In the genomic region with DNA sequence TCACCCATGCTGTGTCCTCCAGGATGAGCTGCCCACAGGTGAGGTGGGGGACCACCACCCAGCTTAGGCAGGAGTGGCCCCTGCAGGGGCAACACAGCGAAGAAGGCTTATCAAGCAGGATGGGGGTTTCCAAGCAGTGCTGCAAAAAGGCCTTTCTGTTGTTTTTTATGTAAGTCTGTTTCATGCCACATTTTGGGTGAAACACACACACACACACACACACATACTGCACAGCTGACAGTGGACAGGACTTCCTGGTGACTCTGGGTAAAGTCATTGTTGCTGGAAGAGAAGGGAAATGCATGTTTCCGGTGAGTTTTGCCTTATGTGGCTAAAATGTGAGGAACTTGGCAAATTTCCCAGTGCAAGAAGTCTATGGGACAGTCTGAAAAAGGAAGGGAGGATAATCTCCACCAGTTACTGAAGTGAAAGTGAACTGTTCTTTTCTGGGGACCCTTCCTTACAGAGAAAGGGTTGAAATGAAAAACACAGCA, we compare ENCODE assay signal across 8 cellular contexts.
DNase-seq lines count a peak whose midpoint lies in the region; ATAC-seq, FAIRE-seq and TF ChIP-seq lines count a peak whose summit lies in the region.

No MANE protein-coding gene starts in this region.

- peak; percentile 57 for DNase-seq in AG08396 (ENCODE audit: low spot score)
- peak; percentile 59 for DNase-seq in NAMALWA (ENCODE audit: low spot score)
- DNase-seq in GM12878 (ENCODE audit: low read depth, low spot score) = peak; percentile 84
- peak; percentile 86 for DNase-seq in iris pigment epithelial cell (ENCODE audit: low read depth)
- DNase-seq in GM10248 (ENCODE audit: extremely low spot score) = no peak

- peak; percentile 52 to 63; a peak in 2 of 4 replicates for TF ChIP-seq EP300 in GM12878 (IDR thresholded peaks at IDR 0.05; ENCODE audit: borderline replicate concordance in 1 of 2, control insufficient read depth in 1 of 2, low read depth in 2 of 2, low read length in 2 of 2)

- no peaks in the 10 kb centered on the region for H3K36me3 ChIP-seq in GM12878 (ENCODE audit: control insufficient read depth in 2 of 2, insufficient read depth in 2 of 2, low read length in 1 of 2)
- no peaks in the 10 kb centered on the region for H3K36me3 ChIP-seq in subcutaneous abdominal adipose tissue (ENCODE audit: control insufficient read depth in 5 of 5, insufficient read depth in 5 of 5, low read length in 5 of 5)

- H3K9me3 ChIP-seq in GM12878 (replicated peaks; ENCODE audit: control insufficient read depth, insufficient read depth, low read length) (no peaks in the 10 kb centered on the region; the same call in 2 of the 3 replicates), subcutaneous abdominal adipose tissue (ENCODE audit: control insufficient read depth in 5 of 5, low read length in 5 of 5) (peaks cover 0 to 6% (median 4%) of the 10 kb centered on the region in 5 donors)

- H3K4me1 ChIP-seq in GM12878 (ENCODE audit: control insufficient read depth, insufficient read depth, low read length) (peaks cover 16% of the 10 kb centered on the region), subcutaneous abdominal adipose tissue (ENCODE audit: control insufficient read depth in 5 of 5, insufficient read depth in 5 of 5, low read length in 5 of 5) (peaks cover 0 to 23% (median 9%) of the 10 kb centered on the region in 5 donors)

- H3K27ac ChIP-seq in GM12878 (ENCODE audit: control insufficient read depth, insufficient read depth) = peak overlapping the region; percentile 99
- peak overlapping the region; percentile 52 for H3K27ac ChIP-seq in subcutaneous abdominal adipose tissue (ENCODE audit: low read depth, low read length)

- intact Hi-C loops in GM12878 (cut with micrococcal nuclease; ENCODE audit: unreplicated experiment) = no loop called here

- no peaks in the 10 kb centered on the region for H4K20me1 ChIP-seq in GM12878 (ENCODE audit: control insufficient read depth, insufficient read depth)

- no peak overlapping the region for H3K4me3 ChIP-seq in GM12878
- H3K4me3 ChIP-seq in subcutaneous abdominal adipose tissue (ENCODE audit: low read depth in 1 of 5, low read length in 5 of 5) = no peak overlapping the region

- no peak for FAIRE-seq in GM12878 (lab: Jason Lieb, UNC)

- TF ChIP-seq POLR2A in GM12878 (IDR thresholded peaks at IDR 0.05; ENCODE audit: low read depth, low read length) (no peak), GM18505 (IDR thresholded peaks at IDR 0.05; ENCODE audit: borderline replicate concordance, extremely low read depth, insufficient read depth, insufficient read length) (no peak)

- TF ChIP-seq RAD21 in GM12878 (IDR thresholded peaks at IDR 0.05; ENCODE audit: insufficient read depth, low read depth, low read length) = peak; percentile 28

- no TSS peak for BruUV-seq in GM12878 (replicated peaks; lab: Mats Ljungman, UMichigan)

- in situ Hi-C loops in GM12878 (cut with MboI) = no loop called here

- WGBS in GM12878 (ENCODE audit: insufficient coverage, insufficient replicate concordance, low lambda C conversion rate, missing lambda C conversion rate) = 18% methylated on average over 2 of the region's 2 CpGs

- RAD21 ChIA-PET in GM12878 (lab: Charles Lee; ENCODE audit: unreplicated experiment) = interaction anchor here (1.2 to 14.9 kb wide), 11 partner anchors 11 to 181 kb away, joined by 5 to 419 read pairs (median 92); no protein-coding TSS in a partner anchor

- POLR2A ChIA-PET in GM12878 (lab: Charles Lee) = interaction anchor here (0.5 to 16.9 kb wide), 9 partner anchors 11 to 231 kb away, joined by 3 to 445 read pairs (median 7); no protein-coding TSS in a partner anchor
- POLR2A ChIA-PET in GM10248 (lab: Yijun Ruan, JAX) = no interaction called here

- no peaks in the 10 kb centered on the region for H3K27me3 ChIP-seq in GM12878 (replicated peaks in 1 of 2; ENCODE audit: control insufficient read depth in 2 of 2, insufficient read depth in 2 of 2, low read length in 1 of 2)
- H3K27me3 ChIP-seq in subcutaneous abdominal adipose tissue (ENCODE audit: control insufficient read depth in 5 of 5, insufficient read depth in 4 of 5, low read length in 5 of 5) = no peaks in the 10 kb centered on the region

- ATAC-seq in GM18868 (IDR thresholded peaks at IDR 0.05; ENCODE audit: unreplicated experiment) (peak; percentile 41), GM12878 (peak; percentile 15), GM18505 (IDR thresholded peaks at IDR 0.05; ENCODE audit: unreplicated experiment) (no peak)

- TF ChIP-seq CTCF in GM12878 (IDR thresholded peaks at IDR 0.05 in 2 of 3, conservative IDR thresholded peaks at IDR 0.05 in 1 of 3; ENCODE audit: control insufficient read depth in 2 of 3, extremely low read depth in 1 of 3, insufficient read depth in 1 of 3, low read depth in 3 of 3, low read length in 3 of 3) (no peak), GM10248 (IDR thresholded peaks at IDR 0.05; ENCODE audit: control extremely low read depth, extremely low read depth, low read depth, missing control alignments) (no peak)

- H2AFZ ChIP-seq in GM12878 (ENCODE audit: control insufficient read depth, low read depth, low read length) = no peak overlapping the region

- H3K9ac ChIP-seq in GM12878 (ENCODE audit: control insufficient read depth, insufficient read depth, low read length) (peak overlapping the region; percentile 16; the same call in 1 of the 2 replicates), subcutaneous abdominal adipose tissue (ENCODE audit: low read length in 5 of 5) (no peak overlapping the region)

- H3K79me2 ChIP-seq in GM12878 (ENCODE audit: control insufficient read depth, insufficient read depth, low read length) = peaks cover 41% of the 10 kb centered on the region

- CTCF ChIA-PET in GM12878 (lab: Yijun Ruan, JAX) (interaction anchor here (0.9 to 13.5 kb wide), 6 partner anchors 25 to 89 kb away, joined by 3 to 166 read pairs (median 22); no protein-coding TSS in a partner anchor), GM10248 (lab: Yijun Ruan, JAX) (interaction anchor here (1.2 to 2.7 kb wide), 2 partner anchors 11 to 89 kb away, joined by 4 to 8 read pairs; no protein-coding TSS in a partner anchor)

- SMC1A ChIA-PET in GM12878 (lab: Charles Lee; ENCODE audit: uncharacterized antibody, unreplicated experiment) = interaction anchor here (0.6 to 17.5 kb wide), 11 partner anchors 11 to 180 kb away, joined by 3 to 411 read pairs (median 138); no protein-coding TSS in a partner anchor

- peak overlapping the region; percentile 86 for H3K4me2 ChIP-seq in GM12878 (ENCODE audit: control insufficient read depth, insufficient read depth)

TF ChIP-seq in GM12878, 131 proteins besides CTCF, POLR2A, EP300 and RAD21 (continues in another document):
- TF ChIP-seq, protein P1, sequence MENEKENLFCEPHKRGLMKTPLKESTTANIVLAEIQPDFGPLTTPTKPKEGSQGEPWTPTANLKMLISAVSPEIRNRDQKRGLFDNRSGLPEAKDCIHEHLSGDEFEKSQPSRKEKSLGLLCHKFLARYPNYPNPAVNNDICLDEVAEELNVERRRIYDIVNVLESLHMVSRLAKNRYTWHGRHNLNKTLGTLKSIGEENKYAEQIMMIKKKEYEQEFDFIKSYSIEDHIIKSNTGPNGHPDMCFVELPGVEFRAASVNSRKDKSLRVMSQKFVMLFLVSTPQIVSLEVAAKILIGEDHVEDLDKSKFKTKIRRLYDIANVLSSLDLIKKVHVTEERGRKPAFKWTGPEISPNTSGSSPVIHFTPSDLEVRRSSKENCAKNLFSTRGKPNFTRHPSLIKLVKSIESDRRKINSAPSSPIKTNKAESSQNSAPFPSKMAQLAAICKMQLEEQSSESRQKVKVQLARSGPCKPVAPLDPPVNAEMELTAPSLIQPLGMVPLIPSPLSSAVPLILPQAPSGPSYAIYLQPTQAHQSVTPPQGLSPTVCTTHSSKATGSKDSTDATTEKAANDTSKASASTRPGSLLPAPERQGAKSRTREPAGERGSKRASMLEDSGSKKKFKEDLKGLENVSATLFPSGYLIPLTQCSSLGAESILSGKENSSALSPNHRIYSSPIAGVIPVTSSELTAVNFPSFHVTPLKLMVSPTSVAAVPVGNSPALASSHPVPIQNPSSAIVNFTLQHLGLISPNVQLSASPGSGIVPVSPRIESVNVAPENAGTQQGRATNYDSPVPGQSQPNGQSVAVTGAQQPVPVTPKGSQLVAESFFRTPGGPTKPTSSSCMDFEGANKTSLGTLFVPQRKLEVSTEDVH (IDR thresholded peaks at IDR 0.05; ENCODE audit: low read depth, partially characterized antibody) = no peak
- TF ChIP-seq SPI1 (IDR thresholded peaks at IDR 0.05; ENCODE audit: borderline replicate concordance, insufficient read depth, low read depth, low read length) = peak; percentile 11; the same call in 1 of the 2 replicates
- peak; percentile 76; the same call in 1 of the 2 replicates for TF ChIP-seq IRF4 (IDR thresholded peaks at IDR 0.05; ENCODE audit: low read depth, low read length)
- no peak for TF ChIP-seq ZNF217 (IDR thresholded peaks at IDR 0.05)
- peak; percentile 77 for TF ChIP-seq DPF2 (IDR thresholded peaks at IDR 0.05)
- no peak for TF ChIP-seq CEBPB (IDR thresholded peaks at IDR 0.05; ENCODE audit: borderline replicate concordance in 1 of 2, low read depth in 2 of 2, low read length in 2 of 2)
- 0 out of 4 replicates have a peak, but pooled peaks have one; percentile 10 to 49 for TF ChIP-seq BHLHE40 (IDR thresholded peaks at IDR 0.05; ENCODE audit: borderline replicate concordance in 1 of 2, low read depth in 2 of 2, low read length in 1 of 2)
- TF ChIP-seq MTA2 (IDR thresholded peaks at IDR 0.05; ENCODE audit: low read depth) = peak; percentile 63
- TF ChIP-seq, protein P2, sequence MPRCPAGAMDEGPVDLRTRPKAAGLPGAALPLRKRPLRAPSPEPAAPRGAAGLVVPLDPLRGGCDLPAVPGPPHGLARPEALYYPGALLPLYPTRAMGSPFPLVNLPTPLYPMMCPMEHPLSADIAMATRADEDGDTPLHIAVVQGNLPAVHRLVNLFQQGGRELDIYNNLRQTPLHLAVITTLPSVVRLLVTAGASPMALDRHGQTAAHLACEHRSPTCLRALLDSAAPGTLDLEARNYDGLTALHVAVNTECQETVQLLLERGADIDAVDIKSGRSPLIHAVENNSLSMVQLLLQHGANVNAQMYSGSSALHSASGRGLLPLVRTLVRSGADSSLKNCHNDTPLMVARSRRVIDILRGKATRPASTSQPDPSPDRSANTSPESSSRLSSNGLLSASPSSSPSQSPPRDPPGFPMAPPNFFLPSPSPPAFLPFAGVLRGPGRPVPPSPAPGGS (IDR thresholded peaks at IDR 0.05; ENCODE audit: borderline replicate concordance, insufficient read depth, low read depth, low read length, poor library complexity, severe bottlenecking) = peak; percentile 71
